In genomic region chr21:16841917-16842316, GRCh38 we compare ENCODE assay signal across 30 cellular contexts.
DNase-seq lines count a peak whose midpoint lies in the region; ATAC-seq and TF ChIP-seq lines count a peak whose summit lies in the region.
"Had no signal": no experiment of that assay in that cellular context is flagged by ENCODE, and none has a peak within 500 bp of the region (broad histone marks: within the 10 kb centered on the region; RNA-seq: fewer than 3 reads in every experiment).

No MANE protein-coding gene starts in this region.

- H3K9ac ChIP-seq in SK-N-MC (ENCODE audit: insufficient read length): no peak overlapping the region

- no peaks in the 10 kb centered on the region for H3K27me3 Mint-ChIP-seq in nephron (ENCODE audit: low read depth)
- H3K27me3 Mint-ChIP-seq: activated CD4-positive, alpha-beta T cell treated with anti-CD3 and anti-CD28 coated beads for 36 hours; activated naive CD8-positive, alpha-beta T cell; IgD-negative memory B cell; stimulated activated memory B cell treated with anti-CD40 and anti-IgM and Interleukin-4, amounts not matched to agents 10 μg/mL and 1 μg/mL and 100 μg/mL, for 72 hours had no signal

- no peaks in the 10 kb centered on the region; the same call in 1 of the 2 replicates for H3K9me3 ChIP-seq in SK-N-MC (ENCODE audit: low read depth, low read length)
- H3K9me3 ChIP-seq: esophagus muscularis mucosa, left lung, neutrophil, prostate gland, upper lobe of right lung had no signal

- no peak overlapping the region for H3K4me3 Mint-ChIP-seq in nephron
- H3K4me3 Mint-ChIP-seq: activated CD4-positive, alpha-beta T cell treated with anti-CD3 and anti-CD28 coated beads for 36 hours; activated naive CD8-positive, alpha-beta T cell; IgD-negative memory B cell; immature natural killer cell; stimulated activated memory B cell treated with anti-CD40 and anti-IgM and Interleukin-4, amounts not matched to agents 10 μg/mL and 1 μg/mL and 100 μg/mL, for 72 hours; T-helper 2 cell treated with Interferon-gamma antibody and Interleukin-4, amounts not matched to agents 5 μg/mL and 100 μg/mL, for 36 hours had no signal

- H3K27ac Mint-ChIP-seq in nephron: peak overlapping the region in 2 of 3 experiments; percentile 87 to 88
- H3K27ac Mint-ChIP-seq: activated CD4-positive, alpha-beta T cell treated with anti-CD3 and anti-CD28 coated beads for 36 hours; activated naive CD8-positive, alpha-beta T cell; immature natural killer cell; stimulated activated memory B cell treated with anti-CD40 and anti-IgM and Interleukin-4, amounts not matched to agents 10 μg/mL and 1 μg/mL and 100 μg/mL, for 72 hours; T-helper 2 cell treated with Interferon-gamma antibody and Interleukin-4, amounts not matched to agents 5 μg/mL and 100 μg/mL, for 36 hours had no signal

- no peak for TF ChIP-seq CTCF in nephron (IDR thresholded peaks at IDR 0.05; ENCODE audit: unreplicated experiment in 3 of 3)

- intact Hi-C loops in head of caudate nucleus (cut with DNase I): no loop called here

- H3K9me3 Mint-ChIP-seq in nephron: no peaks in the 10 kb centered on the region

- peak overlapping the region; percentile 38; the same call in 1 of the 2 replicates for H3K27ac ChIP-seq in SK-N-MC
- H3K27ac ChIP-seq: cardiac muscle cell, esophagus muscularis mucosa, left lung, neutrophil, prostate gland, upper lobe of right lung had no signal

- no peaks in the 10 kb centered on the region for H3K36me3 Mint-ChIP-seq in nephron (ENCODE audit: low read depth)
- H3K36me3 Mint-ChIP-seq: activated naive CD8-positive, alpha-beta T cell; IgD-negative memory B cell; immature natural killer cell; stimulated activated memory B cell treated with anti-CD40 and anti-IgM and Interleukin-4, amounts not matched to agents 10 μg/mL and 1 μg/mL and 100 μg/mL, for 72 hours had no signal

- peaks cover 38% of the 10 kb centered on the region for H3K4me1 Mint-ChIP-seq in nephron
- H3K4me1 Mint-ChIP-seq: activated CD4-positive, alpha-beta T cell treated with anti-CD3 and anti-CD28 coated beads for 36 hours; IgD-negative memory B cell; immature natural killer cell; stimulated activated memory B cell treated with anti-CD40 and anti-IgM and Interleukin-4, amounts not matched to agents 10 μg/mL and 1 μg/mL and 100 μg/mL, for 72 hours had no signal

- DNase-seq in DMS53 (lab: John Stamatoyannopoulos, UW) (peak; percentile 2), DMS53 treated with DMSO at 0.1 percent for 48 hours (lab: John Stamatoyannopoulos, UW; ENCODE audit: unreplicated experiment) (no peak), NCI-H1092 (lab: John Stamatoyannopoulos, UW) (peak; percentile 37), SK-N-MC (ENCODE audit: low read depth, low spot score) (no peak), head of caudate nucleus (no peak)
- DNase-seq: 8988T; activated CD4-positive, alpha-beta T cell treated with anti-CD3 and anti-CD28 coated beads for 36 hours; activated T-cell treated with anti-CD3 and anti-CD28 coated beads for 4 hours; anterior cingulate cortex; H7; immature natural killer cell; left lung; NCI-H1048; NCI-H2107; OCI-M1; stimulated activated CD4-positive, alpha-beta T cell treated with anti-CD3 and anti-CD28 coated beads, Interleukin-12 subunit alpha, Interleukin-12 subunit beta, amount 100 ng/mL, for 4 hours; stimulated activated CD4-positive, alpha-beta T cell treated with anti-CD3 and anti-CD28 coated beads, Interleukin-4, amount 100 ng/mL, for 1 hour; substantia nigra; upper lobe of right lung had no signal

- ATAC-seq in GM18517 (IDR thresholded peaks at IDR 0.05; ENCODE audit: unreplicated experiment): no peak
- ATAC-seq in HG02840 (IDR thresholded peaks at IDR 0.05; ENCODE audit: low FRiP score, unreplicated experiment): no peak
- ATAC-seq: activated CD4-positive, alpha-beta T cell treated with anti-CD3 and anti-CD28 coated beads for 36 hours; left lung; stimulated activated memory B cell treated with anti-CD40 and anti-IgM and Interleukin-4, amounts not matched to agents 10 μg/mL and 1 μg/mL and 100 μg/mL, for 72 hours; upper lobe of right lung had no signal

- no peaks in the 10 kb centered on the region for H3K36me3 ChIP-seq in SK-N-MC (ENCODE audit: insufficient read depth, low read length)
- H3K36me3 ChIP-seq: cardiac muscle cell, esophagus muscularis mucosa, left lung, neutrophil, prostate gland, upper lobe of right lung had no signal

- H3K4me3 ChIP-seq in SK-N-MC: no peak overlapping the region
- H3K4me3 ChIP-seq: cardiac muscle cell, left lung, prostate gland, upper lobe of right lung had no signal

Comparison
In these comparisons a context has a peak if more than half of its experiments do, and no peak if none do; other contexts are left out.
1. DNase-seq: peak in DMS53 (single experiment) and NCI-H1092 (single experiment); none in DMS53 treated with DMSO at 0.1 percent for 48 hours (single experiment), SK-N-MC (single experiment) and head of caudate nucleus (0 of 42).